ENCODE assay signal across 18 cellular contexts in the genomic region with DNA sequence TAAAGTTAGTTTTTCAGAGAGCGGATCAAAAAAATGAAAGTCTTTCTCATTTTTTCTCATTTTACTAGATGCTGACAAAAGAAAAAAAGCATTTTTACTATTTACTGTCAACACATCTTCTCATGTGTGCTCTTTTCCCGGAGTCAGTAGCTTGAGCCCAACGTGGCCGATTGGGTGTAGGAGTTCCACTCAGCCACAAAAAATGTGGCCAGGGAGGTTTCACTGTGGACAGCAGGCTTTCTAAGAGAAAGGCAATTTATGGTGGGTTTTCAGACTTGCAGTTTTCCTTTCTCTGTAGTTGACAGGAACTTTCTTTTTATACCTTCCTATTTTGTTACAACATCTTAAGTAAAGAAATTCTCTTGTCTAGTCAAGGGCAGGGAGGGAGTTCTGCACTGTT.
DNase-seq lines count a peak whose midpoint lies in the region; ATAC-seq and TF ChIP-seq lines count a peak whose summit lies in the region.
"Had no signal": no experiment of that assay in that cellular context is flagged by ENCODE, and none has a peak within 500 bp of the region (broad histone marks: within the 10 kb centered on the region; RNA-seq: fewer than 3 reads in every experiment).

No MANE protein-coding gene starts in this region.

- H3K27ac ChIP-seq in DOHH2 (ENCODE audit: low read depth, low read length) = peak overlapping the region; percentile 99
- no peak overlapping the region for H3K27ac ChIP-seq in PC-3 (ENCODE audit: low read length)
- H3K27ac ChIP-seq in neural progenitor cell = no peak overlapping the region
- H3K27ac ChIP-seq: BLaER1, GM23248, HL-60 had no signal

- H3K9me2 ChIP-seq in DOHH2 (replicated peaks; ENCODE audit: control insufficient read depth, low read length) = no peaks in the 10 kb centered on the region
- H3K9me2 ChIP-seq in PC-3 (replicated peaks; ENCODE audit: low read length) = no peaks in the 10 kb centered on the region

- peaks cover 40% of the 10 kb centered on the region for H3K36me3 ChIP-seq in DOHH2 (ENCODE audit: control insufficient read depth, low read length)
- no peaks in the 10 kb centered on the region for H3K36me3 ChIP-seq in PC-3 (ENCODE audit: low read depth, low read length)
- H3K36me3 ChIP-seq in neural progenitor cell = no peaks in the 10 kb centered on the region
- H3K36me3 ChIP-seq: BLaER1 had no signal

- H2AFZ ChIP-seq in PC-3 (ENCODE audit: low read length) (no peak overlapping the region), neural progenitor cell (replicated peaks) (no peak overlapping the region)
- H2AFZ ChIP-seq: GM23248 had no signal

- no peaks in the 10 kb centered on the region for H3K27me3 ChIP-seq in DOHH2 (ENCODE audit: control insufficient read depth, low read length)
- H3K27me3 ChIP-seq in PC-3 (ENCODE audit: low read length) = no peaks in the 10 kb centered on the region
- no peaks in the 10 kb centered on the region for H3K27me3 ChIP-seq in neural progenitor cell
- H3K27me3 ChIP-seq: BLaER1 had no signal

- CTCF ChIA-PET in PC-3 (lab: Charles Lee) = no interaction called here

- ATAC-seq in PC-3 (no peak), natural killer cell (no peak)
- ATAC-seq: HCT116 had no signal

- no peak for TF ChIP-seq CTCF in DOHH2 (IDR thresholded peaks at IDR 0.05; ENCODE audit: low read depth, low read length, poor library complexity, severe bottlenecking)
- TF ChIP-seq CTCF in PC-3 (conservative IDR thresholded peaks at IDR 0.05; ENCODE audit: low read depth, low read length) = no peak
- TF ChIP-seq CTCF in fibroblast of mammary gland (conservative IDR thresholded peaks at IDR 0.05; ENCODE audit: control insufficient read depth, insufficient read depth, low read depth, low read length) = no peak
- no peak for TF ChIP-seq CTCF in neural progenitor cell (IDR thresholded peaks at IDR 0.05)
- no peak for TF ChIP-seq CTCF in natural killer cell (IDR thresholded peaks at IDR 0.05)

- peak overlapping the region; percentile 91 for H3K27ac Mint-ChIP-seq in neural progenitor cell
- H3K27ac Mint-ChIP-seq in natural killer cell = no peak overlapping the region

- H3K4me1 Mint-ChIP-seq in neural progenitor cell (peaks cover 16% of the 10 kb centered on the region), natural killer cell (no peaks in the 10 kb centered on the region)
- H3K4me1 Mint-ChIP-seq: CD8-positive, alpha-beta memory T cell had no signal

- no peaks in the 10 kb centered on the region for H3K79me2 ChIP-seq in DOHH2 (ENCODE audit: control insufficient read depth, low read length)
- H3K79me2 ChIP-seq in PC-3 (ENCODE audit: low read length) = no peaks in the 10 kb centered on the region
- H3K79me2 ChIP-seq in neural progenitor cell (ENCODE audit: low read depth) = no peaks in the 10 kb centered on the region

- H4K20me1 ChIP-seq in DOHH2 (ENCODE audit: control insufficient read depth, insufficient read depth, low read depth, low read length) (no peaks in the 10 kb centered on the region), PC-3 (ENCODE audit: low read length) (no peaks in the 10 kb centered on the region), neural progenitor cell (ENCODE audit: low read depth) (no peaks in the 10 kb centered on the region)
- H4K20me1 ChIP-seq: BLaER1 had no signal

- DNase-seq in PC-3 = peak; percentile 19
- DNase-seq in fibroblast of mammary gland (ENCODE audit: low read depth) = peak; percentile 14
- DNase-seq in neural progenitor cell (ENCODE audit: low spot score) = no peak
- DNase-seq in cerebellar cortex (ENCODE audit: low spot score) = no peak
- DNase-seq in NK-92 treated with Interleukin-12 subunit alpha and Interleukin-12 subunit beta, amount 100 ng/mL, for 24 hours (lab: John Stamatoyannopoulos, UW) = no peak
- no peak for DNase-seq in posterior cingulate gyrus
- DNase-seq in natural killer cell = no peak
- DNase-seq: 8988T; AML-193; Calu3; CD8-positive, alpha-beta memory T cell; DMS 273 treated with DMSO at 0.1 percent for 48 hours had no signal

- H3F3A ChIP-seq in DOHH2 (ENCODE audit: control insufficient read depth, insufficient read depth) = peaks cover 33% of the 10 kb centered on the region
- no peaks in the 10 kb centered on the region for H3F3A ChIP-seq in PC-3 (ENCODE audit: low read length, unreplicated experiment)
- H3F3A ChIP-seq in neural progenitor cell (ENCODE audit: low read depth) = no peaks in the 10 kb centered on the region

- H3K9ac ChIP-seq in PC-3 (ENCODE audit: low read length) (no peak overlapping the region), neural progenitor cell (no peak overlapping the region)
- H3K9ac ChIP-seq: BLaER1, GM23248 had no signal

- no peak overlapping the region for H3K4me3 Mint-ChIP-seq in neural progenitor cell
- H3K4me3 Mint-ChIP-seq in natural killer cell = no peak overlapping the region
- H3K4me3 Mint-ChIP-seq: CD8-positive, alpha-beta memory T cell had no signal

- H3K36me3 Mint-ChIP-seq in neural progenitor cell (peaks cover 26% of the 10 kb centered on the region), natural killer cell (no peaks in the 10 kb centered on the region)

- H3K4me3 ChIP-seq in DOHH2 (ENCODE audit: low read length) (peak overlapping the region; percentile 66), PC-3 (ENCODE audit: low read length) (no peak overlapping the region), fibroblast of mammary gland (ENCODE audit: control insufficient read depth, low read depth, low read length) (no peak overlapping the region), neural progenitor cell (no peak overlapping the region)
- H3K4me3 ChIP-seq: BLaER1, GM12878, GM23248 had no signal

- peaks cover 3% of the 10 kb centered on the region for H3K27me3 Mint-ChIP-seq in neural progenitor cell (ENCODE audit: insufficient read depth, low read depth)
- no peaks in the 10 kb centered on the region for H3K27me3 Mint-ChIP-seq in natural killer cell (ENCODE audit: low read depth in 2 of 2)
- H3K27me3 Mint-ChIP-seq: CD8-positive, alpha-beta memory T cell had no signal

- intact Hi-C loops in PC-3 (cut with micrococcal nuclease) = no loop called here
- intact Hi-C loops in posterior cingulate gyrus (cut with DNase I) = no loop called here
- intact Hi-C loops in natural killer cell (cut with micrococcal nuclease) = no loop called here

- H3K4me2 ChIP-seq in DOHH2 (ENCODE audit: low read length) (peak overlapping the region; percentile 90), PC-3 (ENCODE audit: low read length) (no peak overlapping the region), neural progenitor cell (no peak overlapping the region)
- H3K4me2 ChIP-seq: BLaER1 had no signal

- H3K9me3 Mint-ChIP-seq in neural progenitor cell (peaks cover 9% of the 10 kb centered on the region), natural killer cell (no peaks in the 10 kb centered on the region)

- H3K4me1 ChIP-seq in DOHH2 (ENCODE audit: control insufficient read depth, low read length) (peaks cover 78% of the 10 kb centered on the region), PC-3 (ENCODE audit: insufficient read depth, low read length) (no peaks in the 10 kb centered on the region), neural progenitor cell (peaks cover 7% of the 10 kb centered on the region)
- H3K4me1 ChIP-seq: BLaER1 had no signal

- H3K9me3 ChIP-seq in DOHH2 (ENCODE audit: control insufficient read depth, insufficient read depth, low read length) (peaks cover 24% of the 10 kb centered on the region; the same call in 1 of the 2 replicates), PC-3 (ENCODE audit: low read length) (no peaks in the 10 kb centered on the region), neural progenitor cell (ENCODE audit: low read depth) (no peaks in the 10 kb centered on the region)
- H3K9me3 ChIP-seq: BLaER1 had no signal

- no TSS peak for BruUV-seq in PC-3 (replicated peaks; lab: Mats Ljungman, UMichigan)

- POLR2A ChIA-PET in PC-3 (lab: Charles Lee; ENCODE audit: unreplicated experiment) = no interaction called here

Comparison
In these comparisons a context has a peak if more than half of its experiments do, and no peak if none do; other contexts are left out.
1. DNase-seq: peak in PC-3 (single experiment) and fibroblast of mammary gland (single experiment); none in neural progenitor cell (single experiment), cerebellar cortex (single experiment), NK-92 treated with Interleukin-12 subunit alpha and Interleukin-12 subunit beta, amount 100 ng/mL, for 24 hours (single experiment), posterior cingulate gyrus (0 of 10) and natural killer cell (single experiment).